In the genomic region with DNA sequence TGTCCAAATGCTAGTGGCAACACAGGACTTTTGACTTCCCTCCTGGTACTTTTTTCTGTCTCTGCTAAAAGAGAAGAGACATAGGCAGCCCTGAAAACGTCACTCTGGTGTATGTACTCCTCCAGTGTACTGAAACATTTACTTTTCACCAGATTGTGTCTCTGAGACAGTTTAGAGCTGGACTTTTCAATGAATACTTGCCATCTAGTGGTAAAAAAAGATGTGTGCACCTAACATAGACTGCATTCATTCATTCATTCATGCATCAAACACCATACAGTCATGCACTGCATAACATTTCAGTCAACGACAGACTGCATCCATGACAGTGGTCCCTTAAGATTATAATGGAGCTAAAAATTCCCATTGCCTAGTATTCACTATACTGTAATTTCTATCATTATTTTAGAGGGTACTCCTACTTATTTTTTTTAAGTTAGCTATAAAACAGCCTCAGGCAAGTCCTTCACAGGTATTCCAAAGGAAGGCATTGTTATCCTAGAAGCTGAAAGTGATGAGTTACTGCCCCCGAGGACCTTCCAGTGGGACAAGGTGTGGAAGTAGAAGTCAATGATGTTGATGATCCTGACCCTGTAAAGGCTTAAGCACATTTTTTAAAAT, we compare ENCODE assay signal across 9 cellular contexts.
A peak's percentile ranks its signal among the peaks of the same experiment; 100 is the strongest.
DNase-seq lines count a peak whose midpoint lies in the region; ATAC-seq, FAIRE-seq and TF ChIP-seq lines count a peak whose summit lies in the region.
"Had no signal": no experiment of that assay in that cellular context is flagged by ENCODE, and none has a peak within 500 bp of the region (broad histone marks: within the 10 kb centered on the region; RNA-seq: fewer than 3 reads in every experiment).

No MANE protein-coding gene starts in this region.

- peak; percentile 53 for DNase-seq in AG10803 (ENCODE audit: low read depth)
- no peak for DNase-seq in GM12892 (ENCODE audit: insufficient read length)
- peak; percentile 24 for DNase-seq in NCI-H2029 (lab: John Stamatoyannopoulos, UW)
- peak; percentile 7 to 66 for DNase-seq in T47D (ENCODE audit: low read depth in 1 of 2, low spot score in 1 of 2)
- no peak for DNase-seq in right lobe of liver
- no peak for DNase-seq in activated T-cell treated with anti-CD3 and anti-CD28 coated beads, Interleukin-2, amount 50 U/mL, for 48 hours
- no peak for DNase-seq in activated T-helper 2 cell treated with anti-CD3 and anti-CD28 coated beads, Interferon-gamma antibody, Interleukin-2, Interleukin-4, amounts not matched to agents 10 μg/mL and 5 μg/mL and 100 μg/mL, durations not matched to agents 14 hours and 24 hours and 36 hours (ENCODE audit: low spot score)

- peaks cover 8% of the 10 kb centered on the region for H3K9me3 Mint-ChIP-seq in activated T-helper 2 cell treated with anti-CD3 and anti-CD28 coated beads, Interferon-gamma antibody, Interleukin-2, Interleukin-4, amounts not matched to agents 10 μg/mL and 5 μg/mL and 100 μg/mL, durations not matched to agents 14 hours and 24 hours and 36 hours

- in situ Hi-C loops in T47D (cut with HindIII; ENCODE audit: low pct_unique_long_range_greater_than_20kb, low sequenced_read_pairs) = no loop called here

- peak; percentile 75 for FAIRE-seq in GM12892 (lab: Jason Lieb, UNC)

- H3K27ac Mint-ChIP-seq in activated T-helper 2 cell treated with anti-CD3 and anti-CD28 coated beads, Interferon-gamma antibody, Interleukin-2, Interleukin-4, amounts not matched to agents 10 μg/mL and 5 μg/mL and 100 μg/mL, durations not matched to agents 14 hours and 24 hours and 36 hours = no peak overlapping the region

- WGBS in right lobe of liver (ENCODE audit: insufficient coverage, low coverage, low lambda C conversion rate, missing lambda C conversion rate) = 24% methylated on average over 3 of the region's 3 CpGs

- TF ChIP-seq POLR2A in GM12892 (IDR thresholded peaks at IDR 0.05; ENCODE audit: low read depth, low read length) (no peak), right lobe of liver (IDR thresholded peaks at IDR 0.05) (no peak)

- TF ChIP-seq CTCF in AG10803 (conservative IDR thresholded peaks at IDR 0.05; ENCODE audit: low read length) (peak; percentile 80), right lobe of liver (IDR thresholded peaks at IDR 0.05) (peak; percentile 63 to 74 (median 70))

- ATAC-seq in right lobe of liver (peak; percentile 70 to 83 (median 82)), HG03280 (IDR thresholded peaks at IDR 0.05; ENCODE audit: unreplicated experiment) (no peak)

- H3K27me3 Mint-ChIP-seq in activated T-helper 2 cell treated with anti-CD3 and anti-CD28 coated beads, Interferon-gamma antibody, Interleukin-2, Interleukin-4, amounts not matched to agents 10 μg/mL and 5 μg/mL and 100 μg/mL, durations not matched to agents 14 hours and 24 hours and 36 hours (ENCODE audit: low read depth) = peaks cover 12% of the 10 kb centered on the region

- no peaks in the 10 kb centered on the region for H3K27me3 ChIP-seq in right lobe of liver

- H3K4me1 Mint-ChIP-seq in activated T-helper 2 cell treated with anti-CD3 and anti-CD28 coated beads, Interferon-gamma antibody, Interleukin-2, Interleukin-4, amounts not matched to agents 10 μg/mL and 5 μg/mL and 100 μg/mL, durations not matched to agents 14 hours and 24 hours and 36 hours (ENCODE audit: low read depth) = peaks cover 7% of the 10 kb centered on the region
- H3K4me1 Mint-ChIP-seq: IgD-negative memory B cell had no signal

- no peaks in the 10 kb centered on the region for H3K4me1 ChIP-seq in right lobe of liver

- H3K36me3 Mint-ChIP-seq in activated T-helper 2 cell treated with anti-CD3 and anti-CD28 coated beads, Interferon-gamma antibody, Interleukin-2, Interleukin-4, amounts not matched to agents 10 μg/mL and 5 μg/mL and 100 μg/mL, durations not matched to agents 14 hours and 24 hours and 36 hours (ENCODE audit: low read depth) = no peaks in the 10 kb centered on the region
- H3K36me3 Mint-ChIP-seq: IgD-negative memory B cell had no signal

- no peaks in the 10 kb centered on the region for H3K9me3 ChIP-seq in right lobe of liver

- H3K4me3 ChIP-seq in AG10803 (ENCODE audit: low read length) = no peak overlapping the region
- H3K4me3 ChIP-seq in right lobe of liver = no peak overlapping the region

- H3K27ac ChIP-seq in right lobe of liver = no peak overlapping the region

- H3K4me3 Mint-ChIP-seq in activated T-helper 2 cell treated with anti-CD3 and anti-CD28 coated beads, Interferon-gamma antibody, Interleukin-2, Interleukin-4, amounts not matched to agents 10 μg/mL and 5 μg/mL and 100 μg/mL, durations not matched to agents 14 hours and 24 hours and 36 hours (ENCODE audit: low read depth) = no peak overlapping the region
- H3K4me3 Mint-ChIP-seq: IgD-negative memory B cell had no signal

- intact Hi-C loops in right lobe of liver (cut with DNase I) = no loop called here
- intact Hi-C loops in activated T-helper 2 cell treated with anti-CD3 and anti-CD28 coated beads, Interferon-gamma antibody, Interleukin-2, Interleukin-4, amounts not matched to agents 10 μg/mL and 5 μg/mL and 100 μg/mL, durations not matched to agents 14 hours and 24 hours and 36 hours (cut with micrococcal nuclease) = loop anchor here (1.0 to 10.0 kb wide), 3 partner anchors 96 to 376 kb away; no protein-coding TSS in a partner anchor

- no peaks in the 10 kb centered on the region for H3K36me3 ChIP-seq in right lobe of liver

Comparison
In these comparisons a context has a peak if more than half of its experiments do, and no peak if none do; other contexts are left out.
1. DNase-seq: peak in AG10803 (single experiment), NCI-H2029 (single experiment) and T47D (2 of 2); none in GM12892 (single experiment), right lobe of liver (0 of 3), activated T-cell treated with anti-CD3 and anti-CD28 coated beads, Interleukin-2, amount 50 U/mL, for 48 hours (0 of 2) and activated T-helper 2 cell treated with anti-CD3 and anti-CD28 coated beads, Interferon-gamma antibody, Interleukin-2, Interleukin-4, amounts not matched to agents 10 μg/mL and 5 μg/mL and 100 μg/mL, durations not matched to agents 14 hours and 24 hours and 36 hours (single experiment).